ENCODE assay signal across 14 cellular contexts in the genomic region with DNA sequence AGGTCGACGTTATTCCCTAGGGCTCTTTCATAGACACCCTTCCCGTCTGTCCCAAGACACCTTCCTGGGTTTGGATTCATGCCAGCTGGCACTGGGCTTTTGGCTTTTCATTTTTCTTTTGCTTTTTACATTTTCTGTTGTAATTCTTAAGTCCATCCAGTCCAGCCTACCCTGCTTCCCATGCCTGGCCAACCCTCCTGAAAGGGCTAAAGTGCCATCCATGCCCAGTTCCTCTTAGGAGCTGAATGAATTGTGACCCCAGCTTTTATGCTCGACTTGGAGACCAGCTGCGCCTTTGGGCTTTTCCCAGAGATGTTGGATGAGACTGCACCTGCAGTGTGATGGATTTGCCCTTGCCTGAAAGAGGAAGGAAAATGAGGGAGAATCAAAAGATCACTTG. TPM values are rescaled to one million over a fixed set of nuclear protein-coding genes. Genes with fewer than 3 reads are reported as not detected.
A peak's percentile ranks its signal among the peaks of the same experiment; 100 is the strongest.
DNase-seq lines count a peak whose midpoint lies in the region; ATAC-seq and TF ChIP-seq lines count a peak whose summit lies in the region.
"Had no signal": no experiment of that assay in that cellular context is flagged by ENCODE, and none has a peak within 500 bp of the region (broad histone marks: within the 10 kb centered on the region; RNA-seq: fewer than 3 reads in every experiment).

No MANE protein-coding gene starts in this region.

- peak; percentile 18 for DNase-seq in midbrain (lab: John Stamatoyannopoulos, UW)
- DNase-seq in stimulated activated naive B cell treated with anti-CD40 and anti-IgM and Interleukin-4, amounts not matched to agents 10 μg/mL and 1 μg/mL and 100 μg/mL, for 72 hours: no peak
- DNase-seq in SK-N-SH: no peak
- DNase-seq in activated CD8-positive, alpha-beta memory T cell treated with anti-CD3 and anti-CD28 coated beads, Interleukin-2, amount 10 ng/mL, durations not matched to agents 7 days and 5 days: no peak
- DNase-seq in NK-92 (lab: John Stamatoyannopoulos, UW; ENCODE audit: unreplicated experiment): no peak
- DNase-seq: ACHN; Calu3; CD8-positive, alpha-beta T cell; DMS79 treated with DMSO at 0.1 percent for 48 hours; GF-D8; HCEC 1CT had no signal

- H3K9me2 ChIP-seq in SK-N-SH: no peaks in the 10 kb centered on the region

- no peak for ATAC-seq in stimulated activated naive B cell treated with anti-CD40 and anti-IgM and Interleukin-4, amounts not matched to agents 10 μg/mL and 1 μg/mL and 100 μg/mL, for 72 hours (replicated peaks)
- ATAC-seq in activated CD8-positive, alpha-beta memory T cell treated with anti-CD3 and anti-CD28 coated beads, Interleukin-2, amount 10 ng/mL, durations not matched to agents 7 days and 5 days: no peak
- ATAC-seq: CD8-positive, alpha-beta T cell had no signal

- no peak for TF ChIP-seq EP300 in SK-N-SH (IDR thresholded peaks at IDR 0.05; ENCODE audit: borderline replicate concordance in 1 of 2, low read depth in 1 of 2, low read length in 1 of 2)

- peak overlapping the region in 3 of 5 experiments; percentile 52 to 81 (median 71) for H3K27ac Mint-ChIP-seq in brain
- peak overlapping the region; percentile 14 for H3K27ac Mint-ChIP-seq in stimulated activated naive B cell treated with anti-CD40 and anti-IgM and Interleukin-4, amounts not matched to agents 10 μg/mL and 1 μg/mL and 100 μg/mL, for 72 hours
- no peak overlapping the region for H3K27ac Mint-ChIP-seq in activated CD8-positive, alpha-beta memory T cell treated with anti-CD3 and anti-CD28 coated beads, Interleukin-2, amount 10 ng/mL, durations not matched to agents 7 days and 5 days
- H3K27ac Mint-ChIP-seq: CD8-positive, alpha-beta T cell had no signal

- TF ChIP-seq CTCF in brain (conservative IDR thresholded peaks at IDR 0.05) (no peak), SK-N-SH (IDR thresholded peaks at IDR 0.05) (no peak)

- no peaks in the 10 kb centered on the region; a peak in 1 of 22 replicates for H3K36me3 ChIP-seq in BLaER1 treated with 17β-estradiol and CSF1 and Interleukin-3, amounts not matched to agents 10 nM and 100 nM
- H3K36me3 ChIP-seq in SK-N-SH (replicated peaks in 1 of 2; ENCODE audit: control insufficient read depth in 1 of 2, insufficient read depth in 2 of 2, low read length in 1 of 2): no peaks in the 10 kb centered on the region

- H3K27me3 Mint-ChIP-seq in brain: no peaks in the 10 kb centered on the region
- no peaks in the 10 kb centered on the region for H3K27me3 Mint-ChIP-seq in stimulated activated naive B cell treated with anti-CD40 and anti-IgM and Interleukin-4, amounts not matched to agents 10 μg/mL and 1 μg/mL and 100 μg/mL, for 72 hours
- no peaks in the 10 kb centered on the region for H3K27me3 Mint-ChIP-seq in activated CD8-positive, alpha-beta memory T cell treated with anti-CD3 and anti-CD28 coated beads, Interleukin-2, amount 10 ng/mL, durations not matched to agents 7 days and 5 days

- H4K20me1 ChIP-seq in BLaER1 treated with 17β-estradiol and CSF1 and Interleukin-3, amounts not matched to agents 10 nM and 100 nM: no peaks in the 10 kb centered on the region
- no peaks in the 10 kb centered on the region for H4K20me1 ChIP-seq in SK-N-SH (ENCODE audit: insufficient read depth)

- no peak overlapping the region for H3K9ac ChIP-seq in BLaER1 treated with 17β-estradiol and CSF1 and Interleukin-3, amounts not matched to agents 10 nM and 100 nM
- H3K9ac ChIP-seq in SK-N-SH: no peak overlapping the region

- H2AFZ ChIP-seq in SK-N-SH (ENCODE audit: low read depth): no peak overlapping the region

- CTCF ChIA-PET in SK-N-SH (lab: Yijun Ruan, JAX): no interaction called here
- CTCF ChIA-PET in activated CD8-positive, alpha-beta memory T cell treated with anti-CD3 and anti-CD28 coated beads, Interleukin-2, amount 10 ng/mL, durations not matched to agents 7 days and 5 days (lab: Charles Lee): interaction anchor here (1.6 kb wide), 1 partner anchor 173 kb away, joined by 3 read pairs; no protein-coding TSS in a partner anchor

- H3K4me2 ChIP-seq in BLaER1 treated with 17β-estradiol and CSF1 and Interleukin-3, amounts not matched to agents 10 nM and 100 nM: peak overlapping the region in 6 of 11 experiments; percentile 12 to 47 (median 27); a peak in 8 of 22 replicates
- H3K4me2 ChIP-seq in SK-N-SH: no peak overlapping the region

- WGBS in SK-N-SH (ENCODE audit: low lambda C conversion rate): 33% methylated on average over 5 of the region's 5 CpGs

- no peak overlapping the region for H3K4me3 ChIP-seq in BLaER1 treated with 17β-estradiol and CSF1 and Interleukin-3, amounts not matched to agents 10 nM and 100 nM
- H3K4me3 ChIP-seq in SK-N-SH (ENCODE audit: low read depth in 2 of 2, low read length in 1 of 2): no peak overlapping the region

- peak overlapping the region in 1 of 5 experiments; percentile 24 for H3K4me3 Mint-ChIP-seq in brain
- no peak overlapping the region for H3K4me3 Mint-ChIP-seq in stimulated activated naive B cell treated with anti-CD40 and anti-IgM and Interleukin-4, amounts not matched to agents 10 μg/mL and 1 μg/mL and 100 μg/mL, for 72 hours
- H3K4me3 Mint-ChIP-seq in activated CD8-positive, alpha-beta memory T cell treated with anti-CD3 and anti-CD28 coated beads, Interleukin-2, amount 10 ng/mL, durations not matched to agents 7 days and 5 days: no peak overlapping the region
- H3K4me3 Mint-ChIP-seq: CD8-positive, alpha-beta T cell had no signal

- no peak for TF ChIP-seq RAD21 in SK-N-SH (IDR thresholded peaks at IDR 0.05; ENCODE audit: low read length)

- H3K9me3 Mint-ChIP-seq in brain: peaks cover 2 to 14% (median 5%) of the 10 kb centered on the region in 5 experiments
- H3K9me3 Mint-ChIP-seq in stimulated activated naive B cell treated with anti-CD40 and anti-IgM and Interleukin-4, amounts not matched to agents 10 μg/mL and 1 μg/mL and 100 μg/mL, for 72 hours: peaks cover 0 to under 1% of the 10 kb centered on the region in 2 donors
- H3K9me3 Mint-ChIP-seq in activated CD8-positive, alpha-beta memory T cell treated with anti-CD3 and anti-CD28 coated beads, Interleukin-2, amount 10 ng/mL, durations not matched to agents 7 days and 5 days (ENCODE audit: low read depth): no peaks in the 10 kb centered on the region
- H3K9me3 Mint-ChIP-seq: CD8-positive, alpha-beta T cell had no signal

- POLR2A ChIA-PET in SK-N-SH (lab: Yijun Ruan, JAX): no interaction called here

- no peaks in the 10 kb centered on the region for H3K27me3 ChIP-seq in BLaER1 treated with 17β-estradiol and CSF1 and Interleukin-3, amounts not matched to agents 10 nM and 100 nM
- no peaks in the 10 kb centered on the region for H3K27me3 ChIP-seq in SK-N-SH (ENCODE audit: insufficient read depth)

- H3K9me3 ChIP-seq in BLaER1 treated with 17β-estradiol and CSF1 and Interleukin-3, amounts not matched to agents 10 nM and 100 nM (replicated peaks in 1 of 11): no peaks in the 10 kb centered on the region
- H3K9me3 ChIP-seq in SK-N-SH: no peaks in the 10 kb centered on the region

- H3F3A ChIP-seq in SK-N-SH (replicated peaks; ENCODE audit: insufficient read depth): no peaks in the 10 kb centered on the region

- H3K4me1 ChIP-seq in BLaER1 treated with 17β-estradiol and CSF1 and Interleukin-3, amounts not matched to agents 10 nM and 100 nM: peaks cover 0 to 9% (median 5%) of the 10 kb centered on the region in 10 experiments; a peak in 6 of 20 replicates
- no peaks in the 10 kb centered on the region for H3K4me1 ChIP-seq in SK-N-SH (ENCODE audit: control insufficient read depth in 1 of 2, insufficient read depth in 2 of 2, low read depth in 1 of 2, low read length in 1 of 2)

- H3K27ac ChIP-seq in BLaER1 treated with 17β-estradiol and CSF1 and Interleukin-3, amounts not matched to agents 10 nM and 100 nM: no peak overlapping the region
- H3K27ac ChIP-seq in SK-N-SH (ENCODE audit: low read depth in 2 of 2, low read length in 1 of 2): no peak overlapping the region

- peaks cover 96% of the 10 kb centered on the region for H3K36me3 Mint-ChIP-seq in brain
- H3K36me3 Mint-ChIP-seq in stimulated activated naive B cell treated with anti-CD40 and anti-IgM and Interleukin-4, amounts not matched to agents 10 μg/mL and 1 μg/mL and 100 μg/mL, for 72 hours: peaks cover 3 to 4% of the 10 kb centered on the region in 2 donors
- H3K36me3 Mint-ChIP-seq in activated CD8-positive, alpha-beta memory T cell treated with anti-CD3 and anti-CD28 coated beads, Interleukin-2, amount 10 ng/mL, durations not matched to agents 7 days and 5 days: no peaks in the 10 kb centered on the region

- peaks cover 14% of the 10 kb centered on the region for H3K4me1 Mint-ChIP-seq in brain
- no peaks in the 10 kb centered on the region for H3K4me1 Mint-ChIP-seq in stimulated activated naive B cell treated with anti-CD40 and anti-IgM and Interleukin-4, amounts not matched to agents 10 μg/mL and 1 μg/mL and 100 μg/mL, for 72 hours
- no peaks in the 10 kb centered on the region for H3K4me1 Mint-ChIP-seq in activated CD8-positive, alpha-beta memory T cell treated with anti-CD3 and anti-CD28 coated beads, Interleukin-2, amount 10 ng/mL, durations not matched to agents 7 days and 5 days

- H3K79me2 ChIP-seq in SK-N-SH (ENCODE audit: insufficient read depth): no peaks in the 10 kb centered on the region

TF ChIP-seq in SK-N-SH, 30 proteins besides CTCF, POLR2A, EP300 and RAD21:
- TF ChIP-seq EZH2phosphoT487 (IDR thresholded peaks at IDR 0.05; ENCODE audit: borderline replicate concordance, low read depth) (no peak), ELF1 (IDR thresholded peaks at IDR 0.05) (no peak), FOXM1 (IDR thresholded peaks at IDR 0.05; ENCODE audit: low read depth) (no peak), FOXJ3 (CRISPR knock-in tag; IDR thresholded peaks at IDR 0.05) (no peak), NFIC (IDR thresholded peaks at IDR 0.05; ENCODE audit: borderline replicate concordance) (no peak)
- TF ChIP-seq, protein P1, sequence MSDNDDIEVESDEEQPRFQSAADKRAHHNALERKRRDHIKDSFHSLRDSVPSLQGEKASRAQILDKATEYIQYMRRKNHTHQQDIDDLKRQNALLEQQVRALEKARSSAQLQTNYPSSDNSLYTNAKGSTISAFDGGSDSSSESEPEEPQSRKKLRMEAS (IDR thresholded peaks at IDR 0.05; ENCODE audit: low read depth): no peak

RNA-seq across cellular contexts. Expression of a gene that starts 25.8 kb away (rescaled TPM):
- polyA plus RNA-seq in brain (ENCODE audit: insufficient read depth, low read depth, low replicate concordance) (13.6 TPM), SK-N-SH (2012; rRNA removed) (0.03 TPM in 2 replicates)
- 0.08 and 0.10 TPM in 2 replicates for polyA plus RNA-seq in SK-N-SH (2012; cell fraction: cytosol; rRNA removed)
- polyA plus RNA-seq in SK-N-SH (2012; cell fraction: nucleus; rRNA removed): not detected in 2 replicates
- under 1 TPM; 0.21 to 0.26 TPM for total RNA-seq in activated CD8-positive, alpha-beta memory T cell treated with anti-CD3 and anti-CD28 coated beads, Interleukin-2, amount 10 ng/mL, durations not matched to agents 7 days and 5 days
- polyA plus RNA-seq: BJ had no signal

Comparison
In these comparisons a context has a peak if more than half of its experiments do, and no peak if none do; other contexts are left out.
1. RNA of a gene that starts 25.8 kb away (polyA plus RNA-seq): 13.6 TPM in brain (single experiment); 0.03 to 0.10 TPM in SK-N-SH; every median in the first group is over 10 times any median in the second.